Comparison of ENCODE assay signal across 18 cellular contexts in the genomic region with DNA sequence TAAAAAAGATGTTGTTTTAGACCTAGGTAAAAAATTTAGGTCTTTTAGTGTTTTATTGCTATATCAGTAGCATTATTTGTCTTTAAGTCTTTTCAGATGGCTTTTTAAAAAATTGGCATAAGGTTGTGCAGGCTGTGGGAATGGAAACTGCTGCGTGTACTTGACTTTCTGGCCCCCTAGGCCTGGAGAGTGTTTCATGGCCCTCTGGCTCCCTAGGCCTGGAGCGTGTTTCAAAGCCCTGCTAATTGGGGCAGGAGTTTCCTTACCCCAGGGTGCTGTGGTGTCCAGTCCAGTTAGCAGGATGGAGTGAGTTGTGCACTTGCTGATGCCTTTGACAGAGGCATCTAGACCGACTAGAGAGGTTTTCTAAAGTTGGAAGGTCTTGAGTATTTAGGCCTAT. TPM values are rescaled to one million over a fixed set of nuclear protein-coding genes. Genes with fewer than 3 reads are reported as not detected.
DNase-seq lines count a peak whose midpoint lies in the region; ATAC-seq, FAIRE-seq and TF ChIP-seq lines count a peak whose summit lies in the region.
"Had no signal": no experiment of that assay in that cellular context is flagged by ENCODE, and none has a peak within 500 bp of the region (broad histone marks: within the 10 kb centered on the region; RNA-seq: fewer than 3 reads in every experiment).

No MANE protein-coding gene starts in this region.

- no peak overlapping the region for H3K27ac ChIP-seq in endothelial cell of umbilical vein (ENCODE audit: insufficient read depth, low read depth, low read length)
- H3K27ac ChIP-seq: psoas muscle, SJSA1 had no signal

- POLR2A ChIA-PET in WTC11 (lab: Charles Lee): interaction anchor here (0.7 kb wide), 2 partner anchors 14 to 62 kb away, joined by 5 to 6 read pairs; no protein-coding TSS in a partner anchor
- POLR2A ChIA-PET in endothelial cell of umbilical vein (lab: Charles Lee): no interaction called here

- ATAC-seq in WTC11: no peak
- ATAC-seq in stimulated activated naive CD8-positive, alpha-beta T cell treated with anti-CD3 and anti-CD28 coated beads, Interleukin-15, amount 100 ng/mL, for 72 hours: no peak
- ATAC-seq: psoas muscle had no signal

- peaks cover 53% of the 10 kb centered on the region for H3K36me3 Mint-ChIP-seq in activated naive CD4-positive, alpha-beta T cell treated with anti-CD3 and anti-CD28 coated beads, Interleukin-2, amount 10 ng/mL, durations not matched to agents 7 days and 5 days
- H3K36me3 Mint-ChIP-seq in WTC11: peaks cover 85% of the 10 kb centered on the region

- BruUV-seq in endothelial cell of umbilical vein (replicated peaks; lab: Mats Ljungman, UMichigan): no TSS peak

- peaks cover 27 to 60% of the 10 kb centered on the region in 2 experiments for H3K36me3 ChIP-seq in endothelial cell of umbilical vein (ENCODE audit: control insufficient read depth in 2 of 2, extremely low read depth in 1 of 2, insufficient read depth in 2 of 2, low read length in 2 of 2)

- no peaks in the 10 kb centered on the region for H3K4me1 ChIP-seq in endothelial cell of umbilical vein (ENCODE audit: control insufficient read depth, extremely low read depth, insufficient read depth, low read length)
- H3K4me1 ChIP-seq: SJSA1 had no signal

- H3K27me3 Mint-ChIP-seq in activated naive CD4-positive, alpha-beta T cell treated with anti-CD3 and anti-CD28 coated beads, Interleukin-2, amount 10 ng/mL, durations not matched to agents 7 days and 5 days: no peaks in the 10 kb centered on the region
- no peaks in the 10 kb centered on the region for H3K27me3 Mint-ChIP-seq in WTC11 (ENCODE audit: low read depth)
- no peaks in the 10 kb centered on the region for H3K27me3 Mint-ChIP-seq in stimulated activated naive CD8-positive, alpha-beta T cell treated with anti-CD3 and anti-CD28 coated beads, Interleukin-15, amount 100 ng/mL, for 72 hours
- H3K27me3 Mint-ChIP-seq: naive B cell had no signal

- CTCF ChIA-PET in activated naive CD4-positive, alpha-beta T cell treated with anti-CD3 and anti-CD28 coated beads, Interleukin-2, amount 10 ng/mL, durations not matched to agents 7 days and 5 days (lab: Charles Lee): interaction anchor here (0.8 to 1.5 kb wide), 3 partner anchors 101 to 125 kb away, joined by 3 to 5 read pairs (median 5); no protein-coding TSS in a partner anchor
- CTCF ChIA-PET in WTC11 (lab: Charles Lee): interaction anchor here (0.6 to 1.1 kb wide), 3 partner anchors 9 to 221 kb away, joined by 3 to 4 read pairs (median 4); no protein-coding TSS in a partner anchor
- CTCF ChIA-PET in endothelial cell of umbilical vein (lab: Charles Lee): interaction anchor here (0.6 to 1.1 kb wide), 3 partner anchors 10 to 176 kb away, joined by 3 to 5 read pairs (median 5); no protein-coding TSS in a partner anchor

- H3K9me1 ChIP-seq in endothelial cell of umbilical vein (replicated peaks; ENCODE audit: control insufficient read depth, extremely low read depth, insufficient read depth, low read length): no peaks in the 10 kb centered on the region

- no peaks in the 10 kb centered on the region for H3K9me3 Mint-ChIP-seq in activated naive CD4-positive, alpha-beta T cell treated with anti-CD3 and anti-CD28 coated beads, Interleukin-2, amount 10 ng/mL, durations not matched to agents 7 days and 5 days
- no peaks in the 10 kb centered on the region for H3K9me3 Mint-ChIP-seq in WTC11
- no peaks in the 10 kb centered on the region for H3K9me3 Mint-ChIP-seq in stimulated activated naive CD8-positive, alpha-beta T cell treated with anti-CD3 and anti-CD28 coated beads, Interleukin-15, amount 100 ng/mL, for 72 hours
- H3K9me3 Mint-ChIP-seq: naive B cell had no signal

- TF ChIP-seq CTCF in WTC11 (IDR thresholded peaks at IDR 0.05) (no peak), endothelial cell of umbilical vein (IDR thresholded peaks at IDR 0.05; ENCODE audit: extremely low read depth in 1 of 2, insufficient read depth in 1 of 2, low read depth in 1 of 2, low read length in 2 of 2) (no peak)

- FAIRE-seq in endothelial cell of umbilical vein (lab: Jason Lieb, UNC): peak; percentile 31

- peaks cover 5% of the 10 kb centered on the region for H4K20me1 ChIP-seq in endothelial cell of umbilical vein (replicated peaks; ENCODE audit: control insufficient read depth, extremely low read depth, insufficient read depth, low read length)

- intact Hi-C loops in endothelial cell of umbilical vein (cut with micrococcal nuclease): no loop called here

- no peak for DNase-seq in activated naive CD4-positive, alpha-beta T cell treated with anti-CD3 and anti-CD28 coated beads, Interleukin-2, amount 10 ng/mL, durations not matched to agents 7 days and 5 days
- no peak for DNase-seq in activated naive CD4-positive, alpha-beta T cell (lab: John Stamatoyannopoulos, UW)
- DNase-seq in WTC11 (ENCODE audit: low spot score) (no peak), endothelial cell of umbilical vein (ENCODE audit: low read depth, low spot score) (no peak), NCI-H1417 (lab: John Stamatoyannopoulos, UW) (no peak), COLO829 (ENCODE audit: low spot score) (no peak), cerebellar cortex (ENCODE audit: low spot score) (no peak)
- no peak for DNase-seq in stimulated activated naive CD8-positive, alpha-beta T cell treated with anti-CD3 and anti-CD28 coated beads, Interleukin-15, amount 100 ng/mL, for 72 hours
- DNase-seq: activated CD8-positive, alpha-beta memory T cell treated with anti-CD3 and anti-CD28 coated beads for 24 hours; naive B cell; NCI-H1105 treated with DMSO at 0.1 percent for 48 hours; NCI-H748 treated with DMSO at 0.1 percent for 48 hours; OCI-M1; psoas muscle had no signal

- no peaks in the 10 kb centered on the region for H3K9me3 ChIP-seq in endothelial cell of umbilical vein (replicated peaks; ENCODE audit: control insufficient read depth, insufficient read depth, low read length)
- H3K9me3 ChIP-seq: psoas muscle, SJSA1 had no signal

- TF ChIP-seq POLR2A in endothelial cell of umbilical vein (IDR thresholded peaks at IDR 0.05; ENCODE audit: low read depth, low read length): no peak

- H3K27ac Mint-ChIP-seq in activated naive CD4-positive, alpha-beta T cell treated with anti-CD3 and anti-CD28 coated beads, Interleukin-2, amount 10 ng/mL, durations not matched to agents 7 days and 5 days: peak overlapping the region; percentile 38
- H3K27ac Mint-ChIP-seq in WTC11: peak overlapping the region; percentile 66; the same call in 1 of the 2 replicates
- peak overlapping the region; percentile 83 to 92 for H3K27ac Mint-ChIP-seq in stimulated activated naive CD8-positive, alpha-beta T cell treated with anti-CD3 and anti-CD28 coated beads, Interleukin-15, amount 100 ng/mL, for 72 hours

- no peaks in the 10 kb centered on the region for H3K27me3 ChIP-seq in endothelial cell of umbilical vein (ENCODE audit: control insufficient read depth in 2 of 2, insufficient read depth in 2 of 2, low read length in 2 of 2)
- H3K27me3 ChIP-seq: SJSA1 had no signal

- H3K4me3 Mint-ChIP-seq in activated naive CD4-positive, alpha-beta T cell treated with anti-CD3 and anti-CD28 coated beads, Interleukin-2, amount 10 ng/mL, durations not matched to agents 7 days and 5 days: no peak overlapping the region
- H3K4me3 Mint-ChIP-seq in WTC11: no peak overlapping the region
- peak overlapping the region; percentile 35 to 49 for H3K4me3 Mint-ChIP-seq in stimulated activated naive CD8-positive, alpha-beta T cell treated with anti-CD3 and anti-CD28 coated beads, Interleukin-15, amount 100 ng/mL, for 72 hours
- H3K4me3 Mint-ChIP-seq: naive B cell had no signal

- peaks cover 77% of the 10 kb centered on the region for H3K79me2 ChIP-seq in endothelial cell of umbilical vein (ENCODE audit: control insufficient read depth, insufficient read depth, low read length)

- peaks cover 63% of the 10 kb centered on the region for H3K4me1 Mint-ChIP-seq in activated naive CD4-positive, alpha-beta T cell treated with anti-CD3 and anti-CD28 coated beads, Interleukin-2, amount 10 ng/mL, durations not matched to agents 7 days and 5 days
- H3K4me1 Mint-ChIP-seq in WTC11: peaks cover 11% of the 10 kb centered on the region; the same call in 1 of the 2 replicates
- H3K4me1 Mint-ChIP-seq in stimulated activated naive CD8-positive, alpha-beta T cell treated with anti-CD3 and anti-CD28 coated beads, Interleukin-15, amount 100 ng/mL, for 72 hours: peaks cover 83% of the 10 kb centered on the region

- no peak overlapping the region for H2AFZ ChIP-seq in endothelial cell of umbilical vein (ENCODE audit: low read depth, low read length)

- dilution Hi-C loops in endothelial cell of umbilical vein (cut with MboI; ENCODE audit: extremely low pct_ligation_motif_present, low sequenced_read_pairs): no loop called here

- H3K4me3 ChIP-seq in endothelial cell of umbilical vein (replicated peaks in 1 of 3; ENCODE audit: insufficient read depth in 1 of 3, low read depth in 1 of 3, low read length in 3 of 3): no peak overlapping the region
- H3K4me3 ChIP-seq: lung, psoas muscle, SJSA1 had no signal

- H3K4me2 ChIP-seq in endothelial cell of umbilical vein (ENCODE audit: insufficient read depth, low read length): no peak overlapping the region

- H3K9ac ChIP-seq in endothelial cell of umbilical vein (replicated peaks; ENCODE audit: extremely low read depth, insufficient read depth, low read length): no peak overlapping the region

RNA-seq across cellular contexts. Expression of a gene that starts 23.8 kb away (rescaled TPM):
- total RNA-seq in WTC11 (2021): 0.46 to 1.1 TPM (median 0.66 TPM) in 3 replicates
- 0.31 TPM in 1 of 2 replicates, not detected in the other for total RNA-seq in endothelial cell of umbilical vein
- 0.14 TPM in 1 of 2 replicates, not detected in the other for polyA plus RNA-seq in endothelial cell of umbilical vein
- not detected in 2 replicates for polyA plus RNA-seq in endothelial cell of umbilical vein (2011; cell fraction: cytosol; rRNA removed)
- 0.21 and 0.27 TPM in 2 replicates for polyA plus RNA-seq in endothelial cell of umbilical vein (2011; cell fraction: nucleus; rRNA removed)
- polyA plus RNA-seq in endothelial cell of umbilical vein (2012): not detected in 2 replicates
- not detected in 2 replicates for polyA minus RNA-seq in endothelial cell of umbilical vein
- polyA minus RNA-seq in endothelial cell of umbilical vein (2011; cell fraction: cytosol; rRNA and poly(A)+ RNA removed): not detected
- polyA minus RNA-seq in endothelial cell of umbilical vein (2011; cell fraction: nucleus; rRNA and poly(A)+ RNA removed): 0.19 TPM in 1 of 2 replicates, not detected in the other
- total RNA-seq: bronchial epithelial cell, HT1080, SJSA1 had no signal

RNA-seq across cellular contexts. Expression of a gene that starts 33.8 kb away (rescaled TPM):
- total RNA-seq in WTC11 (2021): 309 to 416 TPM (median 343 TPM) in 3 replicates
- total RNA-seq in endothelial cell of umbilical vein: 288 and 301 TPM in 2 replicates
- 244 and 250 TPM in 2 replicates for polyA plus RNA-seq in endothelial cell of umbilical vein
- polyA plus RNA-seq in endothelial cell of umbilical vein (2011; cell fraction: cytosol; rRNA removed): 184 TPM in 2 replicates
- 170 and 195 TPM in 2 replicates for polyA plus RNA-seq in endothelial cell of umbilical vein (2011; cell fraction: nucleus; rRNA removed)
- 197 and 307 TPM in 2 replicates for polyA plus RNA-seq in endothelial cell of umbilical vein (2012)
- polyA minus RNA-seq in endothelial cell of umbilical vein: 117 and 142 TPM in 2 replicates
- polyA minus RNA-seq in endothelial cell of umbilical vein (2011; cell fraction: cytosol; rRNA and poly(A)+ RNA removed): 99.1 TPM
- 135 and 137 TPM in 2 replicates for polyA minus RNA-seq in endothelial cell of umbilical vein (2011; cell fraction: nucleus; rRNA and poly(A)+ RNA removed)

RNA-seq across cellular contexts. Expression of a gene that starts 35.4 kb away (rescaled TPM):
- total RNA-seq in WTC11 (2021) (38.2 to 47.4 TPM (median 46.1 TPM) in 3 replicates), endothelial cell of umbilical vein (14.5 and 20.6 TPM in 2 replicates)
- 10.6 and 11.6 TPM in 2 replicates for polyA plus RNA-seq in endothelial cell of umbilical vein
- 3.9 and 6.0 TPM in 2 replicates for polyA plus RNA-seq in endothelial cell of umbilical vein (2011; cell fraction: cytosol; rRNA removed)
- polyA plus RNA-seq in endothelial cell of umbilical vein (2011; cell fraction: nucleus; rRNA removed): 10.6 and 11.8 TPM in 2 replicates
- 5.5 and 18.9 TPM in 2 replicates for polyA plus RNA-seq in endothelial cell of umbilical vein (2012)
- 2.3 and 3.0 TPM in 2 replicates for polyA minus RNA-seq in endothelial cell of umbilical vein
- 13.2 TPM for polyA minus RNA-seq in endothelial cell of umbilical vein (2011; cell fraction: cytosol; rRNA and poly(A)+ RNA removed)
- polyA minus RNA-seq in endothelial cell of umbilical vein (2011; cell fraction: nucleus; rRNA and poly(A)+ RNA removed): 2.9 and 8.4 TPM in 2 replicates

Comparison
In these comparisons a context has a peak if more than half of its experiments do, and no peak if none do; other contexts are left out.
1. H3K4me3 Mint-ChIP-seq: peak in stimulated activated naive CD8-positive, alpha-beta T cell treated with anti-CD3 and anti-CD28 coated beads, Interleukin-15, amount 100 ng/mL, for 72 hours (2 of 2); none in activated naive CD4-positive, alpha-beta T cell treated with anti-CD3 and anti-CD28 coated beads, Interleukin-2, amount 10 ng/mL, durations not matched to agents 7 days and 5 days (single experiment) and WTC11 (single experiment).
2. Peak in every context shown above with its lines, with median percentiles within 50 percentile points of each other: H3K27ac Mint-ChIP-seq.